Comparison of ENCODE assay signal across 9 cellular contexts in genomic region chr17:74279617-74280016, GRCh38. TPM values are rescaled to one million over a fixed set of nuclear protein-coding genes. Genes with fewer than 3 reads are reported as not detected.
DNase-seq lines count a peak whose midpoint lies in the region; ATAC-seq and TF ChIP-seq lines count a peak whose summit lies in the region.
"Not testable (repeated sequence)": the region's sequence is repeated elsewhere in the genome, so short reads cannot be mapped to it uniquely, and the experiment has no call there.
"Had no signal": no experiment of that assay in that cellular context is flagged by ENCODE, and none has a peak within 500 bp of the region (broad histone marks: within the 10 kb centered on the region; RNA-seq: fewer than 3 reads in every experiment).

No MANE protein-coding gene starts in this region.

- not testable (repeated sequence) for DNase-seq in CD8-positive, alpha-beta T cell; WTC11 (ENCODE audit: low spot score); activated CD8-positive, alpha-beta T cell treated with anti-CD3 and anti-CD28 coated beads, Interleukin-2, amount 10 ng/mL, durations not matched to agents 7 days and 5 days; activated T-helper 2 cell treated with anti-CD3 and anti-CD28 coated beads, Interferon-gamma antibody, Interleukin-2, Interleukin-4, amounts not matched to agents 10 μg/mL and 5 μg/mL and 100 μg/mL, durations not matched to agents 14 hours and 24 hours and 36 hours (ENCODE audit: low spot score); activated naive CD8-positive, alpha-beta T cell treated with anti-CD3 and anti-CD28 coated beads, Interleukin-2, amount 10 ng/mL, durations not matched to agents 7 days and 5 days; effector memory CD8-positive, alpha-beta T cell; neural progenitor cell (ENCODE audit: low spot score)

- not testable (repeated sequence) for H3K36me3 Mint-ChIP-seq in CD8-positive, alpha-beta T cell; WTC11; activated CD8-positive, alpha-beta T cell treated with anti-CD3 and anti-CD28 coated beads, Interleukin-2, amount 10 ng/mL, durations not matched to agents 7 days and 5 days (ENCODE audit: low read depth); activated T-helper 2 cell treated with anti-CD3 and anti-CD28 coated beads, Interferon-gamma antibody, Interleukin-2, Interleukin-4, amounts not matched to agents 10 μg/mL and 5 μg/mL and 100 μg/mL, durations not matched to agents 14 hours and 24 hours and 36 hours (ENCODE audit: low read depth); activated naive CD8-positive, alpha-beta T cell treated with anti-CD3 and anti-CD28 coated beads, Interleukin-2, amount 10 ng/mL, durations not matched to agents 7 days and 5 days; neural progenitor cell
- peaks cover 12% of the 10 kb centered on the region for H3K36me3 Mint-ChIP-seq in effector memory CD8-positive, alpha-beta T cell (ENCODE audit: insufficient read depth)

- not testable (repeated sequence) for H3K9me3 ChIP-seq in CD8-positive, alpha-beta T cell (ENCODE audit: low read length); neural progenitor cell (ENCODE audit: low read depth)

- CTCF ChIA-PET in CD8-positive, alpha-beta T cell (lab: Charles Lee) = interaction anchor here (0.8 to 1.2 kb wide), 2 partner anchors 66 to 80 kb away, joined by 3 to 5 read pairs; partner anchors contain the start of gene TTYH2
- CTCF ChIA-PET in WTC11 (lab: Charles Lee) = not testable (repeated sequence)
- CTCF ChIA-PET in activated CD8-positive, alpha-beta T cell treated with anti-CD3 and anti-CD28 coated beads, Interleukin-2, amount 10 ng/mL, durations not matched to agents 7 days and 5 days (lab: Charles Lee) = interaction anchor here (0.6 to 1.2 kb wide), 3 partner anchors 10 to 178 kb away, joined by 3 to 4 read pairs (median 3); no protein-coding TSS in a partner anchor

- peaks cover 15% of the 10 kb centered on the region for H4K20me1 ChIP-seq in neural progenitor cell (ENCODE audit: low read depth)

- H3K4me1 ChIP-seq in CD8-positive, alpha-beta T cell (ENCODE audit: insufficient read depth, low read length) = peaks cover 53% of the 10 kb centered on the region
- H3K4me1 ChIP-seq in neural progenitor cell = peaks cover 13% of the 10 kb centered on the region

- H3K27ac ChIP-seq in CD8-positive, alpha-beta T cell (ENCODE audit: low read depth, low read length) = peak overlapping the region; percentile 64
- not testable (repeated sequence) for H3K27ac ChIP-seq in neural progenitor cell

- intact Hi-C loops in CD8-positive, alpha-beta T cell (cut with DNase I, micrococcal nuclease) = loop anchor here (5.0 kb wide), 1 partner anchor 67 kb away; the partner anchor contains the start of gene TTYH2 (in 2 of the 2)
- intact Hi-C loops in activated T-helper 2 cell treated with anti-CD3 and anti-CD28 coated beads, Interferon-gamma antibody, Interleukin-2, Interleukin-4, amounts not matched to agents 10 μg/mL and 5 μg/mL and 100 μg/mL, durations not matched to agents 14 hours and 24 hours and 36 hours (cut with micrococcal nuclease) = loop anchor here (5.0 kb wide), 2 partner anchors 233 to 463 kb away; no protein-coding TSS in a partner anchor

- TF ChIP-seq CTCF in CD8-positive, alpha-beta T cell (IDR thresholded peaks at IDR 0.05); WTC11 (IDR thresholded peaks at IDR 0.05); neural progenitor cell (IDR thresholded peaks at IDR 0.05): not testable (repeated sequence)

- H3K4me3 Mint-ChIP-seq in CD8-positive, alpha-beta T cell; WTC11; activated CD8-positive, alpha-beta T cell treated with anti-CD3 and anti-CD28 coated beads, Interleukin-2, amount 10 ng/mL, durations not matched to agents 7 days and 5 days; neural progenitor cell: not testable (repeated sequence)
- peak overlapping the region; percentile 9 for H3K4me3 Mint-ChIP-seq in activated T-helper 2 cell treated with anti-CD3 and anti-CD28 coated beads, Interferon-gamma antibody, Interleukin-2, Interleukin-4, amounts not matched to agents 10 μg/mL and 5 μg/mL and 100 μg/mL, durations not matched to agents 14 hours and 24 hours and 36 hours (ENCODE audit: low read depth)
- peak overlapping the region; percentile 43 for H3K4me3 Mint-ChIP-seq in activated naive CD8-positive, alpha-beta T cell treated with anti-CD3 and anti-CD28 coated beads, Interleukin-2, amount 10 ng/mL, durations not matched to agents 7 days and 5 days
- H3K4me3 Mint-ChIP-seq in effector memory CD8-positive, alpha-beta T cell = peak overlapping the region; percentile 26 to 62

- H2AFZ ChIP-seq in neural progenitor cell (replicated peaks) = not testable (repeated sequence)

- H3K9me3 Mint-ChIP-seq in CD8-positive, alpha-beta T cell; WTC11; activated CD8-positive, alpha-beta T cell treated with anti-CD3 and anti-CD28 coated beads, Interleukin-2, amount 10 ng/mL, durations not matched to agents 7 days and 5 days (ENCODE audit: insufficient read depth); activated T-helper 2 cell treated with anti-CD3 and anti-CD28 coated beads, Interferon-gamma antibody, Interleukin-2, Interleukin-4, amounts not matched to agents 10 μg/mL and 5 μg/mL and 100 μg/mL, durations not matched to agents 14 hours and 24 hours and 36 hours; activated naive CD8-positive, alpha-beta T cell treated with anti-CD3 and anti-CD28 coated beads, Interleukin-2, amount 10 ng/mL, durations not matched to agents 7 days and 5 days; effector memory CD8-positive, alpha-beta T cell; neural progenitor cell: not testable (repeated sequence)

- not testable (repeated sequence) for H3K4me2 ChIP-seq in neural progenitor cell

- H3K27me3 Mint-ChIP-seq in CD8-positive, alpha-beta T cell (ENCODE audit: low read depth); activated CD8-positive, alpha-beta T cell treated with anti-CD3 and anti-CD28 coated beads, Interleukin-2, amount 10 ng/mL, durations not matched to agents 7 days and 5 days (ENCODE audit: low read depth); activated T-helper 2 cell treated with anti-CD3 and anti-CD28 coated beads, Interferon-gamma antibody, Interleukin-2, Interleukin-4, amounts not matched to agents 10 μg/mL and 5 μg/mL and 100 μg/mL, durations not matched to agents 14 hours and 24 hours and 36 hours (ENCODE audit: low read depth); activated naive CD8-positive, alpha-beta T cell treated with anti-CD3 and anti-CD28 coated beads, Interleukin-2, amount 10 ng/mL, durations not matched to agents 7 days and 5 days; effector memory CD8-positive, alpha-beta T cell: not testable (repeated sequence)
- peaks cover 14% of the 10 kb centered on the region for H3K27me3 Mint-ChIP-seq in WTC11 (ENCODE audit: low read depth)
- peaks cover 24% of the 10 kb centered on the region for H3K27me3 Mint-ChIP-seq in neural progenitor cell (ENCODE audit: insufficient read depth, low read depth)

- POLR2A ChIA-PET in CD8-positive, alpha-beta T cell (lab: Charles Lee); WTC11 (lab: Charles Lee); activated naive CD8-positive, alpha-beta T cell treated with anti-CD3 and anti-CD28 coated beads, Interleukin-2, amount 10 ng/mL, durations not matched to agents 7 days and 5 days (lab: Charles Lee): not testable (repeated sequence)
- POLR2A ChIA-PET in activated CD8-positive, alpha-beta T cell treated with anti-CD3 and anti-CD28 coated beads, Interleukin-2, amount 10 ng/mL, durations not matched to agents 7 days and 5 days (lab: Charles Lee) = interaction anchor here (0.6 kb wide), 1 partner anchor 41 kb away, joined by 3 read pairs; no protein-coding TSS in a partner anchor

- H3K9ac ChIP-seq in neural progenitor cell = not testable (repeated sequence)

- H3K4me1 Mint-ChIP-seq in CD8-positive, alpha-beta T cell (ENCODE audit: low read depth) = peaks cover 44% of the 10 kb centered on the region
- not testable (repeated sequence) for H3K4me1 Mint-ChIP-seq in WTC11
- H3K4me1 Mint-ChIP-seq in activated CD8-positive, alpha-beta T cell treated with anti-CD3 and anti-CD28 coated beads, Interleukin-2, amount 10 ng/mL, durations not matched to agents 7 days and 5 days (ENCODE audit: low read depth) = peaks cover 67% of the 10 kb centered on the region
- peaks cover 50% of the 10 kb centered on the region for H3K4me1 Mint-ChIP-seq in activated T-helper 2 cell treated with anti-CD3 and anti-CD28 coated beads, Interferon-gamma antibody, Interleukin-2, Interleukin-4, amounts not matched to agents 10 μg/mL and 5 μg/mL and 100 μg/mL, durations not matched to agents 14 hours and 24 hours and 36 hours (ENCODE audit: low read depth)
- peaks cover 40% of the 10 kb centered on the region for H3K4me1 Mint-ChIP-seq in activated naive CD8-positive, alpha-beta T cell treated with anti-CD3 and anti-CD28 coated beads, Interleukin-2, amount 10 ng/mL, durations not matched to agents 7 days and 5 days
- peaks cover 46 to 50% of the 10 kb centered on the region in 2 donors for H3K4me1 Mint-ChIP-seq in effector memory CD8-positive, alpha-beta T cell (ENCODE audit: low read depth in 2 of 2)
- H3K4me1 Mint-ChIP-seq in neural progenitor cell = peaks cover 41% of the 10 kb centered on the region

- H3K4me3 ChIP-seq in CD8-positive, alpha-beta T cell (ENCODE audit: low read depth, low read length); neural progenitor cell: not testable (repeated sequence)

- H3K27ac Mint-ChIP-seq in CD8-positive, alpha-beta T cell = peak overlapping the region; percentile 81
- peak overlapping the region; percentile 27; the same call in 1 of the 2 replicates for H3K27ac Mint-ChIP-seq in WTC11
- H3K27ac Mint-ChIP-seq in activated CD8-positive, alpha-beta T cell treated with anti-CD3 and anti-CD28 coated beads, Interleukin-2, amount 10 ng/mL, durations not matched to agents 7 days and 5 days = peak overlapping the region; percentile 92
- H3K27ac Mint-ChIP-seq in activated T-helper 2 cell treated with anti-CD3 and anti-CD28 coated beads, Interferon-gamma antibody, Interleukin-2, Interleukin-4, amounts not matched to agents 10 μg/mL and 5 μg/mL and 100 μg/mL, durations not matched to agents 14 hours and 24 hours and 36 hours = peak overlapping the region; percentile 90
- peak overlapping the region; percentile 90 for H3K27ac Mint-ChIP-seq in activated naive CD8-positive, alpha-beta T cell treated with anti-CD3 and anti-CD28 coated beads, Interleukin-2, amount 10 ng/mL, durations not matched to agents 7 days and 5 days
- H3K27ac Mint-ChIP-seq in effector memory CD8-positive, alpha-beta T cell = peak overlapping the region; percentile 88 to 92
- peak overlapping the region; percentile 86 for H3K27ac Mint-ChIP-seq in neural progenitor cell

- not testable (repeated sequence) for H3K36me3 ChIP-seq in CD8-positive, alpha-beta T cell (ENCODE audit: insufficient read depth, low read length); neural progenitor cell

- H3K79me2 ChIP-seq in neural progenitor cell (ENCODE audit: low read depth) = not testable (repeated sequence)

- ATAC-seq in CD8-positive, alpha-beta T cell; WTC11; activated CD8-positive, alpha-beta T cell treated with anti-CD3 and anti-CD28 coated beads, Interleukin-2, amount 10 ng/mL, durations not matched to agents 7 days and 5 days; activated naive CD8-positive, alpha-beta T cell treated with anti-CD3 and anti-CD28 coated beads, Interleukin-2, amount 10 ng/mL, durations not matched to agents 7 days and 5 days (ENCODE audit: low read depth); effector memory CD8-positive, alpha-beta T cell (replicated peaks): not testable (repeated sequence)

- not testable (repeated sequence) for H3K27me3 ChIP-seq in CD8-positive, alpha-beta T cell (ENCODE audit: insufficient read depth, low read length)
- H3K27me3 ChIP-seq in neural progenitor cell = peaks cover 10% of the 10 kb centered on the region

- H3F3A ChIP-seq in neural progenitor cell (ENCODE audit: low read depth) = peaks cover 24% of the 10 kb centered on the region

RNA-seq across cellular contexts. Expression of gene DNAI2, which starts 5.6 kb away (rescaled TPM):
- under 1 TPM; 0.22 to 0.35 TPM for total RNA-seq in CD8-positive, alpha-beta T cell
- total RNA-seq in WTC11 (2021) (0.21 to 0.26 TPM (median 0.23 TPM) in 3 replicates), neural progenitor cell (ENCODE audit: low replicate concordance) (not detected in 2 replicates)
- total RNA-seq in activated CD8-positive, alpha-beta T cell treated with anti-CD3 and anti-CD28 coated beads, Interleukin-2, amount 10 ng/mL, durations not matched to agents 7 days and 5 days = under 1 TPM; 0.52 to 0.84 TPM
- 0.55 and 0.75 TPM in 2 replicates for total RNA-seq in activated T-helper 2 cell treated with anti-CD3 and anti-CD28 coated beads, Interferon-gamma antibody, Interleukin-2, Interleukin-4, amounts not matched to agents 10 μg/mL and 5 μg/mL and 100 μg/mL, durations not matched to agents 14 hours and 24 hours and 36 hours
- 1 to 10 TPM; 1.2 to 1.6 TPM for total RNA-seq in activated naive CD8-positive, alpha-beta T cell treated with anti-CD3 and anti-CD28 coated beads, Interleukin-2, amount 10 ng/mL, durations not matched to agents 7 days and 5 days
- total RNA-seq: HepG2, HT-29 had no signal

RNA-seq across cellular contexts. Expression of gene KIF19, which starts 46.4 kb away (rescaled TPM):
- under 1 TPM; 0.64 to 0.98 TPM for total RNA-seq in CD8-positive, alpha-beta T cell
- total RNA-seq in WTC11 (2021) (0.44 to 0.80 TPM (median 0.60 TPM) in 3 replicates), neural progenitor cell (ENCODE audit: low replicate concordance) (0.15 and 0.62 TPM in 2 replicates)
- total RNA-seq in activated CD8-positive, alpha-beta T cell treated with anti-CD3 and anti-CD28 coated beads, Interleukin-2, amount 10 ng/mL, durations not matched to agents 7 days and 5 days = under 1 TPM; 0.37 TPM
- 0.14 TPM in 1 of 2 replicates, not detected in the other for total RNA-seq in activated T-helper 2 cell treated with anti-CD3 and anti-CD28 coated beads, Interferon-gamma antibody, Interleukin-2, Interleukin-4, amounts not matched to agents 10 μg/mL and 5 μg/mL and 100 μg/mL, durations not matched to agents 14 hours and 24 hours and 36 hours
- under 1 TPM; 0.61 to 0.91 TPM for total RNA-seq in activated naive CD8-positive, alpha-beta T cell treated with anti-CD3 and anti-CD28 coated beads, Interleukin-2, amount 10 ng/mL, durations not matched to agents 7 days and 5 days
- total RNA-seq: HepG2 had no signal

Comparison
In these comparisons a context has a peak if more than half of its experiments do, and no peak if none do; other contexts are left out.
1. H3K27ac Mint-ChIP-seq: peak in every context shown above with its lines; median percentile 92 in activated CD8-positive, alpha-beta T cell treated with anti-CD3 and anti-CD28 coated beads, Interleukin-2, amount 10 ng/mL, durations not matched to agents 7 days and 5 days; 90 in activated T-helper 2 cell treated with anti-CD3 and anti-CD28 coated beads, Interferon-gamma antibody, Interleukin-2, Interleukin-4, amounts not matched to agents 10 μg/mL and 5 μg/mL and 100 μg/mL, durations not matched to agents 14 hours and 24 hours and 36 hours; 90 in activated naive CD8-positive, alpha-beta T cell treated with anti-CD3 and anti-CD28 coated beads, Interleukin-2, amount 10 ng/mL, durations not matched to agents 7 days and 5 days; 90 in effector memory CD8-positive, alpha-beta T cell; 86 in neural progenitor cell; 81 in CD8-positive, alpha-beta T cell; 27 in WTC11.